In genomic region chr11:9823887-9824385, GRCh38 we compare ENCODE assay signal across 1 cellular context.
TF ChIP-seq lines count a peak whose summit lies in the region.

No MANE protein-coding gene starts in this region.

TF ChIP-seq in IMR-90, 13 proteins besides CTCF, POLR2A, EP300 and RAD21:
- TF ChIP-seq USF2 (IDR thresholded peaks at IDR 0.05; ENCODE audit: low read depth, low read length) (no peak), NFE2L2 (IDR thresholded peaks at IDR 0.05; ENCODE audit: low read depth, low read length) (no peak), MAZ (IDR thresholded peaks at IDR 0.05; ENCODE audit: borderline replicate concordance, low read depth, low read length) (no peak), MXI1 (IDR thresholded peaks at IDR 0.05; ENCODE audit: borderline replicate concordance, low read depth, low read length) (no peak), FOS (IDR thresholded peaks at IDR 0.05; ENCODE audit: low read depth, low read length) (no peak), CEBPB (IDR thresholded peaks at IDR 0.05; ENCODE audit: low read depth, low read length) (no peak), CHD1 (IDR thresholded peaks at IDR 0.05; ENCODE audit: low read depth, low read length) (no peak), SMC3 (IDR thresholded peaks at IDR 0.05; ENCODE audit: low read depth, low read length) (no peak), RCOR1 (IDR thresholded peaks at IDR 0.05; ENCODE audit: insufficient replicate concordance, low read length) (no peak), MAFK (IDR thresholded peaks at IDR 0.05; ENCODE audit: low read depth, low read length) (no peak), BHLHE40 (IDR thresholded peaks at IDR 0.05; ENCODE audit: low read depth, low read length) (no peak), RFX5 (IDR thresholded peaks at IDR 0.05; ENCODE audit: low read depth, low read length) (no peak), ELK1 (IDR thresholded peaks at IDR 0.05; ENCODE audit: borderline replicate concordance, low read depth, low read length) (no peak)
